ENCODE assay signal across 11 cellular contexts in genomic region chr3:155065537-155065936, GRCh38. TPM values are rescaled to one million over a fixed set of nuclear protein-coding genes. Genes with fewer than 3 reads are reported as not detected.
A peak's percentile ranks its signal among the peaks of the same experiment; 100 is the strongest.
DNase-seq lines count a peak whose midpoint lies in the region; ATAC-seq and TF ChIP-seq lines count a peak whose summit lies in the region.
"Had no signal": no experiment of that assay in that cellular context is flagged by ENCODE, and none has a peak within 500 bp of the region (broad histone marks: within the 10 kb centered on the region; RNA-seq: fewer than 3 reads in every experiment).

No MANE protein-coding gene starts in this region.

- DNase-seq in EH (ENCODE audit: low read depth) (peak; percentile 87), KBM-7 (peak; percentile 19), brain microvascular endothelial cell (peak; percentile 85), NCI-H446 treated with DMSO at 0.1 percent for 48 hours (lab: John Stamatoyannopoulos, UW) (no peak), nucleus accumbens (lab: John Stamatoyannopoulos, UW) (no peak)
- DNase-seq in naive thymus-derived CD4-positive, alpha-beta T cell: no peak
- DNase-seq: activated CD4-positive, CD25-positive, alpha-beta regulatory T cell treated with anti-CD3 and anti-CD28 coated beads, Interleukin-2, amount 50 U/mL, for 72 hours; activated naive CD8-positive, alpha-beta T cell treated with anti-CD3 and anti-CD28 coated beads, Interleukin-2, amount 10 ng/mL, durations not matched to agents 7 days and 5 days; DMS53 had no signal

- H3K27me3 Mint-ChIP-seq in naive thymus-derived CD4-positive, alpha-beta T cell: no peaks in the 10 kb centered on the region
- H3K27me3 Mint-ChIP-seq: activated naive CD8-positive, alpha-beta T cell treated with anti-CD3 and anti-CD28 coated beads, Interleukin-2, amount 10 ng/mL, durations not matched to agents 7 days and 5 days had no signal

- peak; percentile 32 for ATAC-seq in naive thymus-derived CD4-positive, alpha-beta T cell
- no peak for ATAC-seq in HG03108 (IDR thresholded peaks at IDR 0.05; ENCODE audit: unreplicated experiment)
- ATAC-seq in GM21529 (IDR thresholded peaks at IDR 0.05; ENCODE audit: unreplicated experiment): no peak

- POLR2A ChIA-PET in naive thymus-derived CD4-positive, alpha-beta T cell (lab: Charles Lee): no interaction called here

- H3K4me1 ChIP-seq in naive thymus-derived CD4-positive, alpha-beta T cell (ENCODE audit: control insufficient read depth in 2 of 2, insufficient read depth in 2 of 2, low read length in 2 of 2): no peaks in the 10 kb centered on the region

- H3K27me3 ChIP-seq in brain microvascular endothelial cell (replicated peaks): no peaks in the 10 kb centered on the region
- no peaks in the 10 kb centered on the region for H3K27me3 ChIP-seq in naive thymus-derived CD4-positive, alpha-beta T cell (ENCODE audit: control insufficient read depth in 2 of 2, insufficient read depth in 2 of 2, low read length in 2 of 2)

- peak overlapping the region; percentile 49 for H3K27ac ChIP-seq in brain microvascular endothelial cell
- H3K27ac ChIP-seq in naive thymus-derived CD4-positive, alpha-beta T cell (ENCODE audit: low read depth, low read length): no peak overlapping the region

- H3K9me3 Mint-ChIP-seq in naive thymus-derived CD4-positive, alpha-beta T cell: peaks cover 0 to 10% (median 3%) of the 10 kb centered on the region in 11 donors
- H3K9me3 Mint-ChIP-seq: activated naive CD8-positive, alpha-beta T cell treated with anti-CD3 and anti-CD28 coated beads, Interleukin-2, amount 10 ng/mL, durations not matched to agents 7 days and 5 days had no signal

- no peak overlapping the region for H3K4me3 ChIP-seq in brain microvascular endothelial cell (ENCODE audit: low read depth, low read length)
- no peak overlapping the region for H3K4me3 ChIP-seq in naive thymus-derived CD4-positive, alpha-beta T cell (ENCODE audit: low read length)

- no peak for TF ChIP-seq CTCF in brain microvascular endothelial cell (IDR thresholded peaks at IDR 0.05; ENCODE audit: low read depth, low read length, missing control alignments)

- no peaks in the 10 kb centered on the region for H3K36me3 Mint-ChIP-seq in naive thymus-derived CD4-positive, alpha-beta T cell
- H3K36me3 Mint-ChIP-seq: activated naive CD8-positive, alpha-beta T cell treated with anti-CD3 and anti-CD28 coated beads, Interleukin-2, amount 10 ng/mL, durations not matched to agents 7 days and 5 days had no signal

- peaks cover 0 to 1% (median 0%) of the 10 kb centered on the region in 7 donors for H3K4me1 Mint-ChIP-seq in naive thymus-derived CD4-positive, alpha-beta T cell
- H3K4me1 Mint-ChIP-seq: activated naive CD8-positive, alpha-beta T cell treated with anti-CD3 and anti-CD28 coated beads, Interleukin-2, amount 10 ng/mL, durations not matched to agents 7 days and 5 days had no signal

- H3K4me3 Mint-ChIP-seq in naive thymus-derived CD4-positive, alpha-beta T cell: no peak overlapping the region
- H3K4me3 Mint-ChIP-seq: activated naive CD8-positive, alpha-beta T cell treated with anti-CD3 and anti-CD28 coated beads, Interleukin-2, amount 10 ng/mL, durations not matched to agents 7 days and 5 days had no signal

- H3K27ac Mint-ChIP-seq in naive thymus-derived CD4-positive, alpha-beta T cell: no peak overlapping the region
- H3K27ac Mint-ChIP-seq: activated naive CD8-positive, alpha-beta T cell treated with anti-CD3 and anti-CD28 coated beads, Interleukin-2, amount 10 ng/mL, durations not matched to agents 7 days and 5 days had no signal

- in situ Hi-C loops in KBM-7 (cut with MboI; ENCODE audit: low pct_unique_long_range_greater_than_20kb, low sequenced_read_pairs): no loop called here
- in situ Hi-C loops in brain microvascular endothelial cell (cut with HindIII; ENCODE audit: low pct_ligation_motif_present, low sequenced_read_pairs): no loop called here

- CTCF ChIA-PET in naive thymus-derived CD4-positive, alpha-beta T cell (lab: Charles Lee): no interaction called here

- no peaks in the 10 kb centered on the region for H3K36me3 ChIP-seq in brain microvascular endothelial cell (replicated peaks)
- no peaks in the 10 kb centered on the region for H3K36me3 ChIP-seq in naive thymus-derived CD4-positive, alpha-beta T cell (ENCODE audit: control insufficient read depth in 2 of 3, insufficient read depth in 3 of 3, low read length in 3 of 3)

- intact Hi-C loops in naive thymus-derived CD4-positive, alpha-beta T cell (cut with micrococcal nuclease): no loop called here

- H3K9me3 ChIP-seq in naive thymus-derived CD4-positive, alpha-beta T cell (ENCODE audit: control insufficient read depth in 2 of 3, low read length in 3 of 3): no peaks in the 10 kb centered on the region

RNA-seq across cellular contexts. Expression of gene MME, which starts 14.6 kb away (rescaled TPM):
- total RNA-seq in naive thymus-derived CD4-positive, alpha-beta T cell: under 1 TPM in 2 of 5 experiments, not detected in 3; 0.54 to 0.56 TPM
- polyA plus RNA-seq in naive thymus-derived CD4-positive, alpha-beta T cell: not detected

Comparison
In these comparisons a context has a peak if more than half of its experiments do, and no peak if none do; other contexts are left out.
1. DNase-seq: peak in EH (single experiment), KBM-7 (single experiment) and brain microvascular endothelial cell (single experiment); none in naive thymus-derived CD4-positive, alpha-beta T cell (0 of 9), NCI-H446 treated with DMSO at 0.1 percent for 48 hours (single experiment) and nucleus accumbens (0 of 56).